9 cellular contexts compared by ENCODE assay signal in the genomic region with DNA sequence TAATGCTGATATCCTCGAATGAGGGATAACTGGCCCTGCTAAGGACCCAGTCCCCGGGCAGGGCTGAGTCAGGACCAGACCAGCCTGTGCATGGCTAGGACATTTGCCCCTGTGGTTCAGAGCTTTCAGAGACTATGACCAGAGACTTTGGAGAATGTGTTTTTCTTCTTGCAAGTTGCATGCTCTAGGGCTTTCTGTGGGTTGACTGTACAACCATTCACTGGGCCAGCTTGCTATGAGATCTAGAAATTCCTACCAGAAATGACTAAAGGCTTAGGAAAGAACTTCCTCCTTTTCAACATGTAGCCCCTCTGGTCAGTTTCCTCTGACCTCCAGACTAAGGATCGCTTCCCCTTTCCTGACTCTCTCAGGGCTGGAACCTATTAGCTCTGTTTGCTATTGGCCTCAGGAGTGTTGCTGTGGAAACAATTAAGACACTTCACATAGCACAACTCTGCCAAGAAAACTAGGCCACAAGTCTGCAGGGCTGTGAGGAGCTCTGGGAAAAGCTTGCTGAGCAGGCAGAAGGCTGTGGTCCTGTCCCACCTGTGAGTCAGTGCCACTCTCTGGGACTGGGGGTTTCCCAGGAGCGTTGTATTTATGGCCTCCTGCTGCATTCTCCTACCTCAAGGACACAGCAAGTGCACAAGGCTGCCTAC. TPM values are rescaled to one million over a fixed set of nuclear protein-coding genes. Genes with fewer than 3 reads are reported as not detected.
DNase-seq lines count a peak whose midpoint lies in the region; ATAC-seq, FAIRE-seq and TF ChIP-seq lines count a peak whose summit lies in the region.
"Had no signal": no experiment of that assay in that cellular context is flagged by ENCODE, and none has a peak within 500 bp of the region (broad histone marks: within the 10 kb centered on the region; RNA-seq: fewer than 3 reads in every experiment).

No MANE protein-coding gene starts in this region.

- no peak for TF ChIP-seq CTCF in KMS-11 (conservative IDR thresholded peaks at IDR 0.05; ENCODE audit: low read depth, low read length)
- no peak for TF ChIP-seq CTCF in astrocyte (IDR thresholded peaks at IDR 0.05; ENCODE audit: insufficient read depth, low read depth, low read length)
- TF ChIP-seq CTCF in BE2C (IDR thresholded peaks at IDR 0.05; ENCODE audit: low read depth, low read length) = no peak

- peak; percentile 43 for FAIRE-seq in astrocyte (lab: Jason Lieb, UNC)

- H3K27ac Mint-ChIP-seq in astrocyte (ENCODE audit: unreplicated experiment) = peak overlapping the region; percentile 63
- H3K27ac Mint-ChIP-seq in stimulated activated naive B cell treated with anti-CD40 and anti-IgM and Interleukin-4, amounts not matched to agents 10 μg/mL and 1 μg/mL and 100 μg/mL, for 72 hours = no peak overlapping the region
- H3K27ac Mint-ChIP-seq in activated T-cell treated with anti-CD3 and anti-CD28 coated beads, Interleukin-2, amount 50 U/mL, for 24 hours = no peak overlapping the region
- H3K27ac Mint-ChIP-seq: activated naive CD8-positive, alpha-beta T cell treated with anti-CD3 and anti-CD28 coated beads, Interleukin-2, amount 50 U/mL, for 24 hours had no signal

- H3K9me3 ChIP-seq in astrocyte (ENCODE audit: insufficient read depth, low read depth, low read length) (no peaks in the 10 kb centered on the region), BE2C (no peaks in the 10 kb centered on the region)

- H3K9me3 Mint-ChIP-seq in astrocyte (ENCODE audit: unreplicated experiment) = no peaks in the 10 kb centered on the region
- H3K9me3 Mint-ChIP-seq in stimulated activated naive B cell treated with anti-CD40 and anti-IgM and Interleukin-4, amounts not matched to agents 10 μg/mL and 1 μg/mL and 100 μg/mL, for 72 hours = no peaks in the 10 kb centered on the region
- H3K9me3 Mint-ChIP-seq in activated T-cell treated with anti-CD3 and anti-CD28 coated beads, Interleukin-2, amount 50 U/mL, for 24 hours = no peaks in the 10 kb centered on the region
- H3K9me3 Mint-ChIP-seq: activated naive CD8-positive, alpha-beta T cell treated with anti-CD3 and anti-CD28 coated beads, Interleukin-2, amount 50 U/mL, for 24 hours had no signal

- peak overlapping the region; percentile 70 for H3K27ac ChIP-seq in KMS-11
- H3K27ac ChIP-seq in astrocyte (ENCODE audit: low read depth, low read length) = peak overlapping the region; percentile 62

- ATAC-seq in stimulated activated naive B cell treated with anti-CD40 and anti-IgM and Interleukin-4, amounts not matched to agents 10 μg/mL and 1 μg/mL and 100 μg/mL, for 72 hours (replicated peaks) = peak; percentile 70 to 86
- ATAC-seq in GM21390 (IDR thresholded peaks at IDR 0.05; ENCODE audit: unreplicated experiment) = no peak
- no peak for ATAC-seq in GM21423 (IDR thresholded peaks at IDR 0.05; ENCODE audit: unreplicated experiment)
- ATAC-seq: activated naive CD8-positive, alpha-beta T cell treated with anti-CD3 and anti-CD28 coated beads, Interleukin-2, amount 50 U/mL, for 24 hours had no signal

- no peaks in the 10 kb centered on the region for H4K20me1 ChIP-seq in KMS-11 (ENCODE audit: insufficient read depth)
- peaks cover 58% of the 10 kb centered on the region for H4K20me1 ChIP-seq in astrocyte (ENCODE audit: insufficient read depth, low read length)

- no peak overlapping the region; the same call in 1 of the 2 replicates for H3K9ac ChIP-seq in KMS-11
- H3K9ac ChIP-seq in astrocyte (ENCODE audit: low read length) = peak overlapping the region; percentile 53

- H3K27me3 Mint-ChIP-seq in astrocyte (ENCODE audit: low read depth, unreplicated experiment) = no peaks in the 10 kb centered on the region
- H3K27me3 Mint-ChIP-seq in stimulated activated naive B cell treated with anti-CD40 and anti-IgM and Interleukin-4, amounts not matched to agents 10 μg/mL and 1 μg/mL and 100 μg/mL, for 72 hours = no peaks in the 10 kb centered on the region
- no peaks in the 10 kb centered on the region for H3K27me3 Mint-ChIP-seq in activated T-cell treated with anti-CD3 and anti-CD28 coated beads, Interleukin-2, amount 50 U/mL, for 24 hours
- H3K27me3 Mint-ChIP-seq: activated naive CD8-positive, alpha-beta T cell treated with anti-CD3 and anti-CD28 coated beads, Interleukin-2, amount 50 U/mL, for 24 hours had no signal

- no peak overlapping the region for H3K4me3 ChIP-seq in KMS-11 (IDR thresholded peaks at IDR 0.05; ENCODE audit: insufficient read depth, low read depth, low read length)
- H3K4me3 ChIP-seq in astrocyte (ENCODE audit: insufficient read depth, low read depth, low read length) = no peak overlapping the region
- no peak overlapping the region for H3K4me3 ChIP-seq in BE2C (ENCODE audit: low read depth, low read length)

- DNase-seq in astrocyte (ENCODE audit: low read depth) = peak; percentile 96
- DNase-seq in iPS-NIHi11 (ENCODE audit: low spot score) = peak; percentile 7
- peak; percentile 16 for DNase-seq in stimulated activated naive B cell treated with anti-CD40 and anti-IgM and Interleukin-4, amounts not matched to agents 10 μg/mL and 1 μg/mL and 100 μg/mL, for 72 hours
- no peak for DNase-seq in activated T-cell treated with anti-CD3 and anti-CD28 coated beads, Interleukin-2, amount 50 U/mL, for 24 hours
- no peak for DNase-seq in BE2C
- DNase-seq: activated naive CD8-positive, alpha-beta T cell treated with anti-CD3 and anti-CD28 coated beads, Interleukin-2, amount 50 U/mL, for 24 hours had no signal

- no peak overlapping the region for H3K4me3 Mint-ChIP-seq in astrocyte (ENCODE audit: unreplicated experiment)
- H3K4me3 Mint-ChIP-seq in stimulated activated naive B cell treated with anti-CD40 and anti-IgM and Interleukin-4, amounts not matched to agents 10 μg/mL and 1 μg/mL and 100 μg/mL, for 72 hours = no peak overlapping the region
- H3K4me3 Mint-ChIP-seq in activated T-cell treated with anti-CD3 and anti-CD28 coated beads, Interleukin-2, amount 50 U/mL, for 24 hours = no peak overlapping the region
- H3K4me3 Mint-ChIP-seq: activated naive CD8-positive, alpha-beta T cell treated with anti-CD3 and anti-CD28 coated beads, Interleukin-2, amount 50 U/mL, for 24 hours had no signal

- H3K27me3 ChIP-seq in KMS-11 (ENCODE audit: insufficient read depth, low read depth) (no peaks in the 10 kb centered on the region), astrocyte (ENCODE audit: insufficient read depth, low read length) (no peaks in the 10 kb centered on the region), BE2C (no peaks in the 10 kb centered on the region)

- peak overlapping the region; percentile 63 for H3K4me2 ChIP-seq in KMS-11
- H3K4me2 ChIP-seq in astrocyte (ENCODE audit: low read length) = peak overlapping the region; percentile 7

- H3K79me2 ChIP-seq in KMS-11 (ENCODE audit: insufficient read depth, low read depth) = peaks cover 18% of the 10 kb centered on the region; the same call in 1 of the 2 replicates
- H3K79me2 ChIP-seq in astrocyte (ENCODE audit: insufficient read depth, low read length) = peaks cover 29% of the 10 kb centered on the region

- peaks cover 35% of the 10 kb centered on the region for H3K4me1 Mint-ChIP-seq in astrocyte (ENCODE audit: low read depth, unreplicated experiment)
- peaks cover 14 to 37% of the 10 kb centered on the region in 2 donors for H3K4me1 Mint-ChIP-seq in stimulated activated naive B cell treated with anti-CD40 and anti-IgM and Interleukin-4, amounts not matched to agents 10 μg/mL and 1 μg/mL and 100 μg/mL, for 72 hours
- peaks cover 7% of the 10 kb centered on the region for H3K4me1 Mint-ChIP-seq in activated T-cell treated with anti-CD3 and anti-CD28 coated beads, Interleukin-2, amount 50 U/mL, for 24 hours (ENCODE audit: low read depth)
- H3K4me1 Mint-ChIP-seq: activated naive CD8-positive, alpha-beta T cell treated with anti-CD3 and anti-CD28 coated beads, Interleukin-2, amount 50 U/mL, for 24 hours had no signal

- H3K4me1 ChIP-seq in KMS-11 (ENCODE audit: low read depth, poor library complexity, severe bottlenecking) (peaks cover 35% of the 10 kb centered on the region), astrocyte (ENCODE audit: insufficient read depth, low read length) (peaks cover 26% of the 10 kb centered on the region), BE2C (peaks cover 10% of the 10 kb centered on the region)

- no peak overlapping the region for H2AFZ ChIP-seq in KMS-11 (ENCODE audit: low read depth)
- no peak overlapping the region for H2AFZ ChIP-seq in astrocyte (ENCODE audit: low read depth, low read length)

- peaks cover 16% of the 10 kb centered on the region for H3K36me3 Mint-ChIP-seq in astrocyte (ENCODE audit: low read depth, unreplicated experiment)
- peaks cover 35 to 59% of the 10 kb centered on the region in 2 donors for H3K36me3 Mint-ChIP-seq in stimulated activated naive B cell treated with anti-CD40 and anti-IgM and Interleukin-4, amounts not matched to agents 10 μg/mL and 1 μg/mL and 100 μg/mL, for 72 hours
- H3K36me3 Mint-ChIP-seq in activated T-cell treated with anti-CD3 and anti-CD28 coated beads, Interleukin-2, amount 50 U/mL, for 24 hours (ENCODE audit: low read depth) = peaks cover 74% of the 10 kb centered on the region

- H3K36me3 ChIP-seq in KMS-11 (ENCODE audit: insufficient read depth) (no peaks in the 10 kb centered on the region), astrocyte (ENCODE audit: insufficient read depth, low read length) (peaks cover 18% of the 10 kb centered on the region), BE2C (peaks cover 10% of the 10 kb centered on the region)

RNA-seq across cellular contexts. Expression of gene CRY2, which starts 10.7 kb away (rescaled TPM):
- total RNA-seq in astrocyte = 14.4 and 16.9 TPM in 2 replicates
- polyA plus RNA-seq in BE2C (2012; ENCODE audit: insufficient read depth, insufficient read length, low read depth) = 12.8 TPM

RNA-seq across cellular contexts. Expression of gene MAPK8IP1, which starts 27.5 kb away (rescaled TPM):
- 13.3 and 14.7 TPM in 2 replicates for total RNA-seq in astrocyte
- 165 TPM for polyA plus RNA-seq in BE2C (2012; ENCODE audit: insufficient read depth, insufficient read length, low read depth)

RNA-seq across cellular contexts. Expression of gene FREY1, which starts 49.1 kb away (rescaled TPM):
- total RNA-seq in astrocyte = 0.79 and 1.5 TPM in 2 replicates
- not detected for polyA plus RNA-seq in BE2C (2012; ENCODE audit: insufficient read depth, insufficient read length, low read depth)

RNA-seq across cellular contexts. Expression of gene SLC35C1, which starts 53.0 kb away (rescaled TPM):
- 23.4 and 24.0 TPM in 2 replicates for total RNA-seq in astrocyte
- 12.7 TPM for polyA plus RNA-seq in BE2C (2012; ENCODE audit: insufficient read depth, insufficient read length, low read depth)

RNA-seq across cellular contexts. Expression of gene PEX16, which starts 59.7 kb away (rescaled TPM):
- 25.8 and 25.9 TPM in 2 replicates for total RNA-seq in astrocyte
- polyA plus RNA-seq in BE2C (2012; ENCODE audit: insufficient read depth, insufficient read length, low read depth) = 66.1 TPM

Comparison
In these comparisons a context has a peak if more than half of its experiments do, and no peak if none do; other contexts are left out.
1. DNase-seq: peak in astrocyte (single experiment), iPS-NIHi11 (single experiment) and stimulated activated naive B cell treated with anti-CD40 and anti-IgM and Interleukin-4, amounts not matched to agents 10 μg/mL and 1 μg/mL and 100 μg/mL, for 72 hours (single experiment); none in activated T-cell treated with anti-CD3 and anti-CD28 coated beads, Interleukin-2, amount 50 U/mL, for 24 hours (single experiment) and BE2C (single experiment).
2. ATAC-seq: peak in stimulated activated naive B cell treated with anti-CD40 and anti-IgM and Interleukin-4, amounts not matched to agents 10 μg/mL and 1 μg/mL and 100 μg/mL, for 72 hours (2 of 2); none in GM21390 (single experiment) and GM21423 (single experiment).